2 cellular contexts compared by ENCODE assay signal in the genomic region with DNA sequence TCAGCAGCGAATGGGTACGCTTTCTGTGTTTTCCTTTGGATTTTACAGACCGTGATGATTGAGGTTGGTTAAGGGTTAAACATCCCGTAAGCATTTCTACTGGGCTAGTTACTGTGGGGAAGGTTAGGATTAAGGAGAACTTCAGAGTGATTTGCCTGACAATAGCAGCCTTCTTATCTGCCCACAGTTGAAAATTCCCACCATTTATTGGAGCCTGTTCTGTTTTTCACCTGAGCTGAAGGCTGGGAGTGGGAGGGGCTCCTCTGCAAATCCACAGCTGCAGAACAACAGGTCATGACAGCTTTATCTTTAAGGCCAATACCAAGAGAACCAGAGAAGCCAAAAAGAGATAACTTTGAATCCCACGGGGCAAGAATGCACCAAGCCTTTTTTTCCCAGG.
A peak's percentile ranks its signal among the peaks of the same experiment; 100 is the strongest.
TF ChIP-seq lines count a peak whose summit lies in the region.

No MANE protein-coding gene starts in this region.

TF ChIP-seq in K562, 482 proteins besides CTCF, POLR2A, EP300 and RAD21 (continues in another document):
- TF ChIP-seq CBFA2T2 (conservative IDR thresholded peaks at IDR 0.05), result peak; percentile 50
- TF ChIP-seq POLR2AphosphoS2 (IDR thresholded peaks at IDR 0.05; ENCODE audit: low read length), result peak; percentile 62; the same call in 1 of the 2 replicates
- no peak for TF ChIP-seq ZNF311 (CRISPR knock-in tag; IDR thresholded peaks at IDR 0.05)
- peak; percentile 70 for TF ChIP-seq SOX6 (IDR thresholded peaks at IDR 0.05)
- TF ChIP-seq NFE2 (IDR thresholded peaks at IDR 0.05; ENCODE audit: low read depth), result no peak
- TF ChIP-seq CCNT2 (IDR thresholded peaks at IDR 0.05; ENCODE audit: borderline replicate concordance, extremely low read depth, insufficient read length, low read depth, low read length), result no peak
- no peak for TF ChIP-seq TAF15 (IDR thresholded peaks at IDR 0.05; ENCODE audit: low read depth, low read length)
- TF ChIP-seq ARID1B (IDR thresholded peaks at IDR 0.05), result 0 out of 2 replicates have a peak, but pooled peaks have one; percentile 47
- TF ChIP-seq ZNF75A (CRISPR knock-in tag; IDR thresholded peaks at IDR 0.05), result no peak
- TF ChIP-seq, protein P1, sequence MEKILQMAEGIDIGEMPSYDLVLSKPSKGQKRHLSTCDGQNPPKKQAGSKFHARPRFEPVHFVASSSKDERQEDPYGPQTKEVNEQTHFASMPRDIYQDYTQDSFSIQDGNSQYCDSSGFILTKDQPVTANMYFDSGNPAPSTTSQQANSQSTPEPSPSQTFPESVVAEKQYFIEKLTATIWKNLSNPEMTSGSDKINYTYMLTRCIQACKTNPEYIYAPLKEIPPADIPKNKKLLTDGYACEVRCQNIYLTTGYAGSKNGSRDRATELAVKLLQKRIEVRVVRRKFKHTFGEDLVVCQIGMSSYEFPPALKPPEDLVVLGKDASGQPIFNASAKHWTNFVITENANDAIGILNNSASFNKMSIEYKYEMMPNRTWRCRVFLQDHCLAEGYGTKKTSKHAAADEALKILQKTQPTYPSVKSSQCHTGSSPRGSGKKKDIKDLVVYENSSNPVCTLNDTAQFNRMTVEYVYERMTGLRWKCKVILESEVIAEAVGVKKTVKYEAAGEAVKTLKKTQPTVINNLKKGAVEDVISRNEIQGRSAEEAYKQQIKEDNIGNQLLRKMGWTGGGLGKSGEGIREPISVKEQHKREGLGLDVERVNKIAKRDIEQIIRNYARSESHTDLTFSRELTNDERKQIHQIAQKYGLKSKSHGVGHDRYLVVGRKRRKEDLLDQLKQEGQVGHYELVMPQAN (IDR thresholded peaks at IDR 0.05; ENCODE audit: borderline replicate concordance), result no peak
- TF ChIP-seq MEIS2 (IDR thresholded peaks at IDR 0.05; ENCODE audit: partially characterized antibody), result peak; percentile 19
- TF ChIP-seq, protein P2, sequence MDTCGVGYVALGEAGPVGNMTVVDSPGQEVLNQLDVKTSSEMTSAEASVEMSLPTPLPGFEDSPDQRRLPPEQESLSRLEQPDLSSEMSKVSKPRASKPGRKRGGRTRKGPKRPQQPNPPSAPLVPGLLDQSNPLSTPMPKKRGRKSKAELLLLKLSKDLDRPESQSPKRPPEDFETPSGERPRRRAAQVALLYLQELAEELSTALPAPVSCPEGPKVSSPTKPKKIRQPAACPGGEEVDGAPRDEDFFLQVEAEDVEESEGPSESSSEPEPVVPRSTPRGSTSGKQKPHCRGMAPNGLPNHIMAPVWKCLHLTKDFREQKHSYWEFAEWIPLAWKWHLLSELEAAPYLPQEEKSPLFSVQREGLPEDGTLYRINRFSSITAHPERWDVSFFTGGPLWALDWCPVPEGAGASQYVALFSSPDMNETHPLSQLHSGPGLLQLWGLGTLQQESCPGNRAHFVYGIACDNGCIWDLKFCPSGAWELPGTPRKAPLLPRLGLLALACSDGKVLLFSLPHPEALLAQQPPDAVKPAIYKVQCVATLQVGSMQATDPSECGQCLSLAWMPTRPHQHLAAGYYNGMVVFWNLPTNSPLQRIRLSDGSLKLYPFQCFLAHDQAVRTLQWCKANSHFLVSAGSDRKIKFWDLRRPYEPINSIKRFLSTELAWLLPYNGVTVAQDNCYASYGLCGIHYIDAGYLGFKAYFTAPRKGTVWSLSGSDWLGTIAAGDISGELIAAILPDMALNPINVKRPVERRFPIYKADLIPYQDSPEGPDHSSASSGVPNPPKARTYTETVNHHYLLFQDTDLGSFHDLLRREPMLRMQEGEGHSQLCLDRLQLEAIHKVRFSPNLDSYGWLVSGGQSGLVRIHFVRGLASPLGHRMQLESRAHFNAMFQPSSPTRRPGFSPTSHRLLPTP (IDR thresholded peaks at IDR 0.05; ENCODE audit: borderline replicate concordance, extremely low read depth, insufficient read length), result no peak
- TF ChIP-seq ZNF217 (CRISPR knock-in tag; IDR thresholded peaks at IDR 0.05), result no peak
- TF ChIP-seq MXI1 (IDR thresholded peaks at IDR 0.05; ENCODE audit: low read depth, low read length), result no peak
- TF ChIP-seq ARID3B (CRISPR knock-in tag; IDR thresholded peaks at IDR 0.05; ENCODE audit: borderline replicate concordance), result no peak
- peak; percentile 31; the same call in 1 of the 2 replicates for TF ChIP-seq NCOR1 (IDR thresholded peaks at IDR 0.05)
- TF ChIP-seq CREB5 (CRISPR knock-in tag; IDR thresholded peaks at IDR 0.05), result no peak
- TF ChIP-seq JUND (IDR thresholded peaks at IDR 0.05; ENCODE audit: borderline replicate concordance, low read depth, low read length), result no peak
- no peak for TF ChIP-seq JUND (tag; IDR thresholded peaks at IDR 0.05; ENCODE audit: borderline replicate concordance, low read depth, low read length)
- TF ChIP-seq BRD9 (IDR thresholded peaks at IDR 0.05; ENCODE audit: low read depth, partially characterized antibody), result no peak
- peak; percentile 62 for TF ChIP-seq CBFA2T3 (IDR thresholded peaks at IDR 0.05)
- TF ChIP-seq ZC3H11A (IDR thresholded peaks at IDR 0.05; ENCODE audit: low read depth, low read length), result no peak
- TF ChIP-seq TAL1 (IDR thresholded peaks at IDR 0.05), result peak; percentile 48; the same call in 1 of the 2 replicates

TF ChIP-seq in SK-N-SH, 30 proteins besides CTCF, POLR2A, EP300 and RAD21:
- TF ChIP-seq TEAD4 (IDR thresholded peaks at IDR 0.05; ENCODE audit: borderline replicate concordance, insufficient read depth), result no peak
- TF ChIP-seq RFX5 (IDR thresholded peaks at IDR 0.05; ENCODE audit: low read length), result no peak
- no peak for TF ChIP-seq MXI1 (IDR thresholded peaks at IDR 0.05; ENCODE audit: low read depth, low read length)
- no peak for TF ChIP-seq CHD2 (IDR thresholded peaks at IDR 0.05; ENCODE audit: low read length, partially characterized antibody)
- TF ChIP-seq EZH2phosphoT487 (IDR thresholded peaks at IDR 0.05; ENCODE audit: borderline replicate concordance, low read depth), result no peak
- TF ChIP-seq YY1 (IDR thresholded peaks at IDR 0.05; ENCODE audit: low read depth), result no peak
- no peak for TF ChIP-seq GABPA (IDR thresholded peaks at IDR 0.05; ENCODE audit: low read depth)
- no peak for TF ChIP-seq GATA2 (CRISPR knock-in tag; IDR thresholded peaks at IDR 0.05)
- TF ChIP-seq NRF1 (IDR thresholded peaks at IDR 0.05; ENCODE audit: low read depth, low read length), result no peak
- no peak for TF ChIP-seq TAF1 (IDR thresholded peaks at IDR 0.05; ENCODE audit: borderline replicate concordance, low read depth, low read length)
